In genomic region chr6:17086469-17086868, GRCh38 we compare ENCODE assay signal across 2 cellular contexts.
TF ChIP-seq lines count a peak whose summit lies in the region.

No MANE protein-coding gene starts in this region.

TF ChIP-seq in IMR-90, 13 proteins besides CTCF, POLR2A, EP300 and RAD21:
- peak; percentile 81 for TF ChIP-seq SMC3 (IDR thresholded peaks at IDR 0.05; ENCODE audit: low read depth, low read length)
- TF ChIP-seq ELK1 (IDR thresholded peaks at IDR 0.05; ENCODE audit: borderline replicate concordance, low read depth, low read length) = no peak
- TF ChIP-seq CEBPB (IDR thresholded peaks at IDR 0.05; ENCODE audit: low read depth, low read length) = peak; percentile 93

TF ChIP-seq in endothelial cell of umbilical vein, 7 proteins besides CTCF, POLR2A, EP300 and RAD21:
- TF ChIP-seq MAX (IDR thresholded peaks at IDR 0.05; ENCODE audit: insufficient read depth, insufficient read length) = no peak
- no peak for TF ChIP-seq GATA2 (IDR thresholded peaks at IDR 0.05; ENCODE audit: insufficient read depth, insufficient read length, low read depth, low read length)
- TF ChIP-seq FOS (IDR thresholded peaks at IDR 0.05; ENCODE audit: borderline replicate concordance, insufficient read depth, low read length) = no peak
- no peak for TF ChIP-seq EZH2 (IDR thresholded peaks at IDR 0.05; ENCODE audit: borderline replicate concordance, low read depth, low read length, severe bottlenecking)
